Comparison of ENCODE assay signal across 1 cellular context in the genomic region with DNA sequence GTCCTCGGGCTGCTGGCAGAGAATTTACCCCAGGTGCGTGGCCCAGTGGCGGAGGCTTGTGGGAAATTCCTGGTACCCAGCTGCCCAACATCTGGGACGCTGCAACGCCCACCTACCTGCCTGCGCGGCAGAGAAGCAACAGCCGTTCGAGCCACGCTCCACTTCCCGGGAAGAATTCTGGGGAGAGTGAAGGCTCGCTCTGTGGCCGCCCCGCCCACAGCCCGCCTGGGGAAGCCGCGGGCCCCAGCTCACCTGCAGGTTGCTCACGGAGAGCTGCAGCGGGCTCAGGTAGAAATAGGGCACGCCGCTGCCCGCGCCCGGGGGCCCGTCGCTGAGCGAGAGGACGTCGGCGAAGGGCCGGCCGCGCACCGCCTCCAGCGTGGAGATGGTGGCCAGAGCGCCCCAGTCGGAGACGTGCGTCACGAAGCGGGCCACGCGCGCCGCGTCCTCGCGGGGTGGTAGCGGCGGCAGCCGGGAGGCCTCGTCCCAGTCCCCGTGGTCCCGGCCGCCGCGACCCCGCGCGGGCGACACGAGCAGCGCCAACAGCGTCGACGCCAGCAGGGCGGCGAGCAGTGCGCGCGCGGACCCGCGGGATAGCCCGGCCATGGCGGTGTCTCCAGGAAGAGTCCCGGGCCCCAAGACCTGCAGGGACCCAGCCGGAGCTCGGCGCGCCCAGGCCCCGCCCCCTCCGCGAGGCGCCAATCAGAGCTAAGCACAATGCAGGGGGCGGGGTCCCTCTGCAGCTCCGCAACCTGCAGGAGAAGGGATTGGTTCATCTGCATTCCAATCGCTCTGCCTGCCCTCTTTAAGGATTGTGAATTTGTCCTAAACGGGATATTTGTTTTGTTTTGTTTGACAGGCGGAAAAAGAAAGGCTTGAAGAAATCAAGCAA.
TF ChIP-seq lines count a peak whose summit lies in the region.

CREG1 (minus strand) TSS at position 627 of the 892 bp plus-strand sequence.

TF ChIP-seq in HepG2, 621 proteins besides CTCF, POLR2A, EP300 and RAD21 (continued from another document and continues in another):
- TF ChIP-seq PHF21A (CRISPR knock-in tag; IDR thresholded peaks at IDR 0.05), result peak; percentile 42; the same call in 1 of the 2 replicates
- no peak for TF ChIP-seq AGO1 (IDR thresholded peaks at IDR 0.05; ENCODE audit: low read depth, low read length, poor library complexity, severe bottlenecking)
- TF ChIP-seq TBX2 (CRISPR knock-in tag; IDR thresholded peaks at IDR 0.05; ENCODE audit: borderline replicate concordance), result 0 out of 2 replicates have a peak, but pooled peaks have one; percentile 18
- TF ChIP-seq ZNF878 (CRISPR knock-in tag; IDR thresholded peaks at IDR 0.05), result no peak
- TF ChIP-seq NR2C2 (CRISPR knock-in tag; IDR thresholded peaks at IDR 0.05; ENCODE audit: borderline replicate concordance), result no peak
- TF ChIP-seq MATR3 (CRISPR knock-in tag; IDR thresholded peaks at IDR 0.05), result no peak
- TF ChIP-seq TFDP2 (CRISPR knock-in tag; IDR thresholded peaks at IDR 0.05), result peak; percentile 35; the same call in 1 of the 2 replicates
- no peak for TF ChIP-seq FOSL1 (CRISPR knock-in tag; IDR thresholded peaks at IDR 0.05; ENCODE audit: borderline replicate concordance)
- TF ChIP-seq, protein P1, sequence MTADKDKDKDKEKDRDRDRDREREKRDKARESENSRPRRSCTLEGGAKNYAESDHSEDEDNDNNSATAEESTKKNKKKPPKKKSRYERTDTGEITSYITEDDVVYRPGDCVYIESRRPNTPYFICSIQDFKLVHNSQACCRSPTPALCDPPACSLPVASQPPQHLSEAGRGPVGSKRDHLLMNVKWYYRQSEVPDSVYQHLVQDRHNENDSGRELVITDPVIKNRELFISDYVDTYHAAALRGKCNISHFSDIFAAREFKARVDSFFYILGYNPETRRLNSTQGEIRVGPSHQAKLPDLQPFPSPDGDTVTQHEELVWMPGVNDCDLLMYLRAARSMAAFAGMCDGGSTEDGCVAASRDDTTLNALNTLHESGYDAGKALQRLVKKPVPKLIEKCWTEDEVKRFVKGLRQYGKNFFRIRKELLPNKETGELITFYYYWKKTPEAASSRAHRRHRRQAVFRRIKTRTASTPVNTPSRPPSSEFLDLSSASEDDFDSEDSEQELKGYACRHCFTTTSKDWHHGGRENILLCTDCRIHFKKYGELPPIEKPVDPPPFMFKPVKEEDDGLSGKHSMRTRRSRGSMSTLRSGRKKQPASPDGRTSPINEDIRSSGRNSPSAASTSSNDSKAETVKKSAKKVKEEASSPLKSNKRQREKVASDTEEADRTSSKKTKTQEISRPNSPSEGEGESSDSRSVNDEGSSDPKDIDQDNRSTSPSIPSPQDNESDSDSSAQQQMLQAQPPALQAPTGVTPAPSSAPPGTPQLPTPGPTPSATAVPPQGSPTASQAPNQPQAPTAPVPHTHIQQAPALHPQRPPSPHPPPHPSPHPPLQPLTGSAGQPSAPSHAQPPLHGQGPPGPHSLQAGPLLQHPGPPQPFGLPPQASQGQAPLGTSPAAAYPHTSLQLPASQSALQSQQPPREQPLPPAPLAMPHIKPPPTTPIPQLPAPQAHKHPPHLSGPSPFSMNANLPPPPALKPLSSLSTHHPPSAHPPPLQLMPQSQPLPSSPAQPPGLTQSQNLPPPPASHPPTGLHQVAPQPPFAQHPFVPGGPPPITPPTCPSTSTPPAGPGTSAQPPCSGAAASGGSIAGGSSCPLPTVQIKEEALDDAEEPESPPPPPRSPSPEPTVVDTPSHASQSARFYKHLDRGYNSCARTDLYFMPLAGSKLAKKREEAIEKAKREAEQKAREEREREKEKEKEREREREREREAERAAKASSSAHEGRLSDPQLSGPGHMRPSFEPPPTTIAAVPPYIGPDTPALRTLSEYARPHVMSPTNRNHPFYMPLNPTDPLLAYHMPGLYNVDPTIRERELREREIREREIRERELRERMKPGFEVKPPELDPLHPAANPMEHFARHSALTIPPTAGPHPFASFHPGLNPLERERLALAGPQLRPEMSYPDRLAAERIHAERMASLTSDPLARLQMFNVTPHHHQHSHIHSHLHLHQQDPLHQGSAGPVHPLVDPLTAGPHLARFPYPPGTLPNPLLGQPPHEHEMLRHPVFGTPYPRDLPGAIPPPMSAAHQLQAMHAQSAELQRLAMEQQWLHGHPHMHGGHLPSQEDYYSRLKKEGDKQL (CRISPR knock-in tag; IDR thresholded peaks at IDR 0.05; ENCODE audit: low read depth), result no peak
- TF ChIP-seq SNAPC4 (CRISPR knock-in tag; IDR thresholded peaks at IDR 0.05), result no peak
- TF ChIP-seq NFAT5 (CRISPR knock-in tag; IDR thresholded peaks at IDR 0.05), result peak; percentile 92; the same call in 1 of the 2 replicates
- TF ChIP-seq, protein P2, sequence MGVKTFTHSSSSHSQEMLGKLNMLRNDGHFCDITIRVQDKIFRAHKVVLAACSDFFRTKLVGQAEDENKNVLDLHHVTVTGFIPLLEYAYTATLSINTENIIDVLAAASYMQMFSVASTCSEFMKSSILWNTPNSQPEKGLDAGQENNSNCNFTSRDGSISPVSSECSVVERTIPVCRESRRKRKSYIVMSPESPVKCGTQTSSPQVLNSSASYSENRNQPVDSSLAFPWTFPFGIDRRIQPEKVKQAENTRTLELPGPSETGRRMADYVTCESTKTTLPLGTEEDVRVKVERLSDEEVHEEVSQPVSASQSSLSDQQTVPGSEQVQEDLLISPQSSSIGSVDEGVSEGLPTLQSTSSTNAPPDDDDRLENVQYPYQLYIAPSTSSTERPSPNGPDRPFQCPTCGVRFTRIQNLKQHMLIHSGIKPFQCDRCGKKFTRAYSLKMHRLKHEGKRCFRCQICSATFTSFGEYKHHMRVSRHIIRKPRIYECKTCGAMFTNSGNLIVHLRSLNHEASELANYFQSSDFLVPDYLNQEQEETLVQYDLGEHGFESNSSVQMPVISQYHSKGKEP (CRISPR knock-in tag; IDR thresholded peaks at IDR 0.05), result no peak
- no peak for TF ChIP-seq TAF15 (IDR thresholded peaks at IDR 0.05; ENCODE audit: low read depth, low read length, poor library complexity, severe bottlenecking)
- no peak for TF ChIP-seq NPAS2 (CRISPR knock-in tag; IDR thresholded peaks at IDR 0.05; ENCODE audit: borderline replicate concordance)
- peak; percentile 64; the same call in 1 of the 2 replicates for TF ChIP-seq ZBTB10 (CRISPR knock-in tag; IDR thresholded peaks at IDR 0.05; ENCODE audit: borderline replicate concordance)
- no peak for TF ChIP-seq ZNF460 (CRISPR knock-in tag; IDR thresholded peaks at IDR 0.05; ENCODE audit: borderline replicate concordance)
- TF ChIP-seq, protein P3, sequence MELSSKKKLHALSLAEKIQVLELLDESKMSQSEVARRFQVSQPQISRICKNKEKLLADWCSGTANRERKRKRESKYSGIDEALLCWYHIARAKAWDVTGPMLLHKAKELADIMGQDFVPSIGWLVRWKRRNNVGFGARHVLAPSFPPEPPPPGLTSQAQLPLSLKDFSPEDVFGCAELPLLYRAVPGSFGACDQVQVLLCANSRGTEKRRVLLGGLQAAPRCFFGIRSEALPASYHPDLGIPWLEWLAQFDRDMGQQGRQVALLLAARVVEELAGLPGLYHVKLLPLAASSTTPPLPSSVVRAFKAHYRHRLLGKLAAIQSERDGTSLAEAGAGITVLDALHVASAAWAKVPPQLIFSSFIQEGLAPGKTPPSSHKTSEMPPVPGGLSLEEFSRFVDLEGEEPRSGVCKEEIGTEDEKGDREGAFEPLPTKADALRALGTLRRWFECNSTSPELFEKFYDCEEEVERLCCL (CRISPR knock-in tag; IDR thresholded peaks at IDR 0.05; ENCODE audit: borderline replicate concordance), result no peak
- TF ChIP-seq ZNF598 (CRISPR knock-in tag; IDR thresholded peaks at IDR 0.05; ENCODE audit: borderline replicate concordance), result no peak
- TF ChIP-seq REPIN1 (CRISPR knock-in tag; IDR thresholded peaks at IDR 0.05; ENCODE audit: borderline replicate concordance, low read depth), result no peak; the same call in 1 of the 2 replicates
- TF ChIP-seq HNRNPL (IDR thresholded peaks at IDR 0.05; ENCODE audit: low read depth, low read length), result no peak
- TF ChIP-seq GATA4 (IDR thresholded peaks at IDR 0.05; ENCODE audit: borderline replicate concordance, low read depth), result no peak
- peak; percentile 67; the same call in 1 of the 2 replicates for TF ChIP-seq SRY (CRISPR knock-in tag; IDR thresholded peaks at IDR 0.05)
- TF ChIP-seq HNRNPK (IDR thresholded peaks at IDR 0.05; ENCODE audit: low read depth, low read length, poor library complexity, severe bottlenecking), result no peak
